In the genomic region with DNA sequence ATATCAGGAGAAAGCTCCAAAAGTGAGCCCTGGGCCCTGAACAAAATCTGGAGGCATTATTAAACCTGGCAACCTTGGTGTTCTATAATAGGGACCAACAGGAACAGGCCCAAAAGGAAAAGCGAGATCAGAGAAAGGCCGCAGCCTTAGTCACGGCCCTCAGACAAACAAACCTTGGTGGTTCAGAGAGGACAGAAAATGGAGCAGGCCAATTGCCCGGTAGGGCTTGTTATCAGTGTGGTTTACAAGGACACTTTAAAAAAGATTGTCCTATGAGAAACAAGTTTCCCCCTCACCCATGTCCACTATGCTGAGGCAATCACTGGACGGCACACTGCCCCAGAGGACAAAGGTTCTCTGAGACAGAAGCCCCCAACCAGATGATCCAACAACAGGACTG, we compare ENCODE assay signal across 2 cellular contexts. TPM values are rescaled to one million over a fixed set of nuclear protein-coding genes. Genes with fewer than 3 reads are reported as not detected.
"Had no signal": no experiment of that assay in that cellular context is flagged by ENCODE, and none has a peak within 500 bp of the region (broad histone marks: within the 10 kb centered on the region; RNA-seq: fewer than 3 reads in every experiment).

No MANE protein-coding gene starts in this region.

RNA-seq across cellular contexts. Expression of a gene that starts 14.0 kb away (rescaled TPM):
- total RNA-seq: PC-9, Right ventricle myocardium superior had no signal
